Comparison of ENCODE assay signal across 3 cellular contexts in the genomic region with DNA sequence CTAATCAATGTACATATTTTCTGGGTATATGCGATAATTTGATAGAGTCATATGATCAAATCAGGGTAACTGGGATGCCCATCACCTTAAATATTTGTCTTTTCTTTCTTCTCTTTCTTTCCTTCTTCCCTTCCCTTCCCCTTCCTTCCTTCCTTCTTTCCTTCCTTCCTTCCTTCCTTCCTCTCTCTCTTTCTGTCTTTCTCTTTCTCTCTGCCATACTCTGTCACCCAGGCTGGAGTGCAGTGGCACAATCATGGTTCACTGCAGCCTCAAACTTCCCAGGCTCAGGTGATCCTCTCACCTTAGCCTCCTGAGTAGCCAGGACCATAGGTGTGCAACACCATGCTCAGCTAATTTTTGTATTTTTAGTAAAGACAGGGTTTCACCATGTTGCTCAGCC. TPM values are rescaled to one million over a fixed set of nuclear protein-coding genes. Genes with fewer than 3 reads are reported as not detected.
"Had no signal": no experiment of that assay in that cellular context is flagged by ENCODE, and none has a peak within 500 bp of the region (broad histone marks: within the 10 kb centered on the region; RNA-seq: fewer than 3 reads in every experiment).

No MANE protein-coding gene starts in this region.

RNA-seq across cellular contexts. Expression of gene MCF2L2, which starts 47.3 kb away (rescaled TPM):
- total RNA-seq: HepG2, HT-29 had no signal
- polyA plus RNA-seq: HepG2, IMR-90 had no signal
